ENCODE assay signal across 1 cellular context in the genomic region with DNA sequence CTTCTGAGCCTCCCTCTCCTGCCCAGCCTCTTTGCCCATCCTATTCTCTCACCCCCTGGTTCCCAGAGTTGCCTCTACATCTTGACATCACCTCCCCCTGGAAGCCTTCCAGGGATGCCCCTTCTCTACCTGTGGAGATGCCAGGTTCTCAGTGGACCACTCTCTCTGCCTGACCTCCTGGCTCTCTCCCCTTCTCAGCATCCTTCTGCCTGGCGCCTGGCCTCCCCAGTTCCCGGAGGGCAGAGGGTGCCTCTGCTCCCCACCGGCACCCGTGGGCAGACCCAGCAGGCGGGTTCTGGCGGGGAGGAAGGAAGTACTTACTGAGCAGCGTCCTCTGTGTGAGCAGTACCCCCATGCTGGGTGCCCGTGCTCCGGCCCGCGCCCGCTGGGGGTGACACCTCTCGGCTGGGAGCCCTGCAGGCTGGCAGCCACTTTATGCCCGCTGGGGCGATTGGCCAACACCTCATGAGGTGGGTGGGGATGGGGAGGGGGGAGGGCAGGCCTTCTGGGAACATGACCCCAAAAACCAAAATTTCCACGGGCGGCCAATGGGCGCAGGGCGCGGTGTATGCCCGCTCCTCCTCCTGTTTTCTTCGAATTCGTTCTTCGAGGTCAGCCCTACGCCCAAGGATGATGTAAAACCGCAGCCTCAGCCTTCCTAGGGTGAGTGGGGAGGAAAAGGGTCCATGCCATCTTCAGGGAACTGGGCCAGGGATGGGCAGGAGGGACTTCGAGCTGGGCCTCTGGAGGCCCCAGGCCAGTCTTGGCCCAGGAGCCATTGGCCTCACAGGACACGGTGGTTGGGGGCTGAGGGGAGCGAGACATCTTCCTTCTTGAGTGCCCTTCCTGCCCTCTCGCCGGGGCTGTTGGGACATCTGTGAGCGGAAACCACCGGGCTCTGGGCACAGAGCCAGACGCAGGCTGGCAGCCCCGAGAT.
TF ChIP-seq lines count a peak whose summit lies in the region.

Gene OSM (minus strand): TSS at position 407 of the 937 bp plus-strand sequence. CDS start 52 bp downstream, at position 355.

TF ChIP-seq in GM23338, 12 proteins besides CTCF, POLR2A, EP300 and RAD21 (continued from another document):
- TF ChIP-seq, protein P1, sequence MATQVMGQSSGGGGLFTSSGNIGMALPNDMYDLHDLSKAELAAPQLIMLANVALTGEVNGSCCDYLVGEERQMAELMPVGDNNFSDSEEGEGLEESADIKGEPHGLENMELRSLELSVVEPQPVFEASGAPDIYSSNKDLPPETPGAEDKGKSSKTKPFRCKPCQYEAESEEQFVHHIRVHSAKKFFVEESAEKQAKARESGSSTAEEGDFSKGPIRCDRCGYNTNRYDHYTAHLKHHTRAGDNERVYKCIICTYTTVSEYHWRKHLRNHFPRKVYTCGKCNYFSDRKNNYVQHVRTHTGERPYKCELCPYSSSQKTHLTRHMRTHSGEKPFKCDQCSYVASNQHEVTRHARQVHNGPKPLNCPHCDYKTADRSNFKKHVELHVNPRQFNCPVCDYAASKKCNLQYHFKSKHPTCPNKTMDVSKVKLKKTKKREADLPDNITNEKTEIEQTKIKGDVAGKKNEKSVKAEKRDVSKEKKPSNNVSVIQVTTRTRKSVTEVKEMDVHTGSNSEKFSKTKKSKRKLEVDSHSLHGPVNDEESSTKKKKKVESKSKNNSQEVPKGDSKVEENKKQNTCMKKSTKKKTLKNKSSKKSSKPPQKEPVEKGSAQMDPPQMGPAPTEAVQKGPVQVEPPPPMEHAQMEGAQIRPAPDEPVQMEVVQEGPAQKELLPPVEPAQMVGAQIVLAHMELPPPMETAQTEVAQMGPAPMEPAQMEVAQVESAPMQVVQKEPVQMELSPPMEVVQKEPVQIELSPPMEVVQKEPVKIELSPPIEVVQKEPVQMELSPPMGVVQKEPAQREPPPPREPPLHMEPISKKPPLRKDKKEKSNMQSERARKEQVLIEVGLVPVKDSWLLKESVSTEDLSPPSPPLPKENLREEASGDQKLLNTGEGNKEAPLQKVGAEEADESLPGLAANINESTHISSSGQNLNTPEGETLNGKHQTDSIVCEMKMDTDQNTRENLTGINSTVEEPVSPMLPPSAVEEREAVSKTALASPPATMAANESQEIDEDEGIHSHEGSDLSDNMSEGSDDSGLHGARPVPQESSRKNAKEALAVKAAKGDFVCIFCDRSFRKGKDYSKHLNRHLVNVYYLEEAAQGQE (IDR thresholded peaks at IDR 0.05; ENCODE audit: unreplicated experiment): no peak
- no peak for TF ChIP-seq CREB1 (CRISPR knock-in tag; IDR thresholded peaks at IDR 0.05; ENCODE audit: low read depth)
- TF ChIP-seq, protein P2, sequence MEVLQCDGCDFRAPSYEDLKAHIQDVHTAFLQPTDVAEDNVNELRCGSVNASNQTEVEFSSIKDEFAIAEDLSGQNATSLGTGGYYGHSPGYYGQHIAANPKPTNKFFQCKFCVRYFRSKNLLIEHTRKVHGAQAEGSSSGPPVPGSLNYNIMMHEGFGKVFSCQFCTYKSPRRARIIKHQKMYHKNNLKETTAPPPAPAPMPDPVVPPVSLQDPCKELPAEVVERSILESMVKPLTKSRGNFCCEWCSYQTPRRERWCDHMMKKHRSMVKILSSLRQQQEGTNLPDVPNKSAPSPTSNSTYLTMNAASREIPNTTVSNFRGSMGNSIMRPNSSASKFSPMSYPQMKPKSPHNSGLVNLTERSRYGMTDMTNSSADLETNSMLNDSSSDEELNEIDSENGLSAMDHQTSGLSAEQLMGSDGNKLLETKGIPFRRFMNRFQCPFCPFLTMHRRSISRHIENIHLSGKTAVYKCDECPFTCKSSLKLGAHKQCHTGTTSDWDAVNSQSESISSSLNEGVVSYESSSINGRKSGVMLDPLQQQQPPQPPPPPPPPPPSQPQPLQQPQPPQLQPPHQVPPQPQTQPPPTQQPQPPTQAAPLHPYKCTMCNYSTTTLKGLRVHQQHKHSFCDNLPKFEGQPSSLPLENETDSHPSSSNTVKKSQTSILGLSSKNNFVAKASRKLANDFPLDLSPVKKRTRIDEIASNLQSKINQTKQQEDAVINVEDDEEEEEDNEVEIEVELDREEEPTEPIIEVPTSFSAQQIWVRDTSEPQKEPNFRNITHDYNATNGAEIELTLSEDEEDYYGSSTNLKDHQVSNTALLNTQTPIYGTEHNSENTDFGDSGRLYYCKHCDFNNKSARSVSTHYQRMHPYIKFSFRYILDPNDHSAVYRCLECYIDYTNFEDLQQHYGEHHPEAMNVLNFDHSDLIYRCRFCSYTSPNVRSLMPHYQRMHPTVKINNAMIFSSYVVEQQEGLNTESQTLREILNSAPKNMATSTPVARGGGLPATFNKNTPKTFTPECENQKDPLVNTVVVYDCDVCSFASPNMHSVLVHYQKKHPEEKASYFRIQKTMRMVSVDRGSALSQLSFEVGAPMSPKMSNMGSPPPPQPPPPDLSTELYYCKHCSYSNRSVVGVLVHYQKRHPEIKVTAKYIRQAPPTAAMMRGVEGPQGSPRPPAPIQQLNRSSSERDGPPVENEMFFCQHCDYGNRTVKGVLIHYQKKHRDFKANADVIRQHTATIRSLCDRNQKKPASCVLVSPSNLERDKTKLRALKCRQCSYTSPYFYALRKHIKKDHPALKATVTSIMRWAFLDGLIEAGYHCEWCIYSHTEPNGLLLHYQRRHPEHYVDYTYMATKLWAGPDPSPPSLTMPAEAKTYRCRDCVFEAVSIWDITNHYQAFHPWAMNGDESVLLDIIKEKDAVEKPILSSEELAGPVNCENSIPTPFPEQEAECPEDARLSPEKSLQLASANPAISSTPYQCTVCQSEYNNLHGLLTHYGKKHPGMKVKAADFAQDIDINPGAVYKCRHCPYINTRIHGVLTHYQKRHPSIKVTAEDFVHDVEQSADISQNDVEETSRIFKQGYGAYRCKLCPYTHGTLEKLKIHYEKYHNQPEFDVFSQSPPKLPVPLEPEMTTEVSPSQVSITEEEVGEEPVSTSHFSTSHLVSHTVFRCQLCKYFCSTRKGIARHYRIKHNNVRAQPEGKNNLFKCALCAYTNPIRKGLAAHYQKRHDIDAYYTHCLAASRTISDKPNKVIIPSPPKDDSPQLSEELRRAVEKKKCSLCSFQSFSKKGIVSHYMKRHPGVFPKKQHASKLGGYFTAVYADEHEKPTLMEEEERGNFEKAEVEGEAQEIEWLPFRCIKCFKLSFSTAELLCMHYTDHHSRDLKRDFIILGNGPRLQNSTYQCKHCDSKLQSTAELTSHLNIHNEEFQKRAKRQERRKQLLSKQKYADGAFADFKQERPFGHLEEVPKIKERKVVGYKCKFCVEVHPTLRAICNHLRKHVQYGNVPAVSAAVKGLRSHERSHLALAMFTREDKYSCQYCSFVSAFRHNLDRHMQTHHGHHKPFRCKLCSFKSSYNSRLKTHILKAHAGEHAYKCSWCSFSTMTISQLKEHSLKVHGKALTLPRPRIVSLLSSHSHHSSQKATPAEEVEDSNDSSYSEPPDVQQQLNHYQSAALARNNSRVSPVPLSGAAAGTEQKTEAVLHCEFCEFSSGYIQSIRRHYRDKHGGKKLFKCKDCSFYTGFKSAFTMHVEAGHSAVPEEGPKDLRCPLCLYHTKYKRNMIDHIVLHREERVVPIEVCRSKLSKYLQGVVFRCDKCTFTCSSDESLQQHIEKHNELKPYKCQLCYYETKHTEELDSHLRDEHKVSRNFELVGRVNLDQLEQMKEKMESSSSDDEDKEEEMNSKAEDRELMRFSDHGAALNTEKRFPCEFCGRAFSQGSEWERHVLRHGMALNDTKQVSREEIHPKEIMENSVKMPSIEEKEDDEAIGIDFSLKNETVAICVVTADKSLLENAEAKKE (CRISPR knock-in tag; IDR thresholded peaks at IDR 0.05): no peak
- TF ChIP-seq ETS1 (IDR thresholded peaks at IDR 0.05): no peak
- TF ChIP-seq STAT1 (IDR thresholded peaks at IDR 0.05; ENCODE audit: unreplicated experiment): no peak
- no peak for TF ChIP-seq ZNF114 (CRISPR knock-in tag; IDR thresholded peaks at IDR 0.05)
